ENCODE assay signal across 1 cellular context in the genomic region with DNA sequence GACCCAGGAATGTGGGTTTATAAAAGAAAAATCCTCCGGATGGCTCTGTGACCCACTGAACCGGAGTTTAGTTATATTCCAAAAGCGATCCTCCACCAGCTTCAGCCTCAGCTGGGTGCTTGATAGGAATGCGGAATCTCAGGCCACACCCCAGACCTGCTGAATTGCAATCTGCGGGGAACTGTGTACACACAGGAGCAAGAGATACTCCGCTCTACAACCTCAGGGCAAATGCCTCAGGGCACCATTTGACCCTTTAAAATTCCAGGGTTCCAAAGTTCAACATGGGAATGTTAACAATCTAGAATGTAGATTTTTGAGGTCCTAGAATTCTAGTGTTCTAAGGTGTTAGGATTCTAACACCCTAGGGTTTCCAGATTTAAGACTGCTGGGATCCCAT.
A peak's percentile ranks its signal among the peaks of the same experiment; 100 is the strongest.
TF ChIP-seq lines count a peak whose summit lies in the region.

No MANE protein-coding gene starts in this region.

TF ChIP-seq in HepG2, 621 proteins besides CTCF, POLR2A, EP300 and RAD21 (continued from another document):
- TF ChIP-seq ZNF136 (CRISPR knock-in tag; IDR thresholded peaks at IDR 0.05; ENCODE audit: low read depth) (no peak), ZNF10 (CRISPR knock-in tag; IDR thresholded peaks at IDR 0.05; ENCODE audit: borderline replicate concordance, low read depth) (no peak), ZZZ3 (CRISPR knock-in tag; IDR thresholded peaks at IDR 0.05; ENCODE audit: borderline replicate concordance) (no peak), MZF1 (CRISPR knock-in tag; IDR thresholded peaks at IDR 0.05; ENCODE audit: borderline replicate concordance) (0 out of 2 replicates have a peak, but pooled peaks have one; percentile 26), ZNF207 (IDR thresholded peaks at IDR 0.05; ENCODE audit: borderline replicate concordance) (no peak), FOXA3 (CRISPR knock-in tag; IDR thresholded peaks at IDR 0.05) (peak; percentile 30; the same call in 1 of the 2 replicates), ZNF30 (CRISPR knock-in tag; IDR thresholded peaks at IDR 0.05) (no peak)
